In genomic region chr3:27425896-27426565, GRCh38 we compare ENCODE assay signal across 24 cellular contexts.
"Had no signal": no experiment of that assay in that cellular context is flagged by ENCODE, and none has a peak within 500 bp of the region (broad histone marks: within the 10 kb centered on the region; RNA-seq: fewer than 3 reads in every experiment).

No MANE protein-coding gene starts in this region.

- H3K27me3 Mint-ChIP-seq: activated CD4-positive, alpha-beta T cell treated with anti-CD3 and anti-CD28 coated beads, Interleukin-2, amount 10 ng/mL, durations not matched to agents 7 days and 5 days; activated naive CD8-positive, alpha-beta T cell treated with anti-CD3 and anti-CD28 coated beads, Interleukin-2, amount 50 U/mL, for 24 hours; type B pancreatic cell had no signal

- H3K4me1 Mint-ChIP-seq: activated naive CD8-positive, alpha-beta T cell treated with anti-CD3 and anti-CD28 coated beads, Interleukin-2, amount 50 U/mL, for 24 hours had no signal

- H3K27ac ChIP-seq: brain microvascular endothelial cell, dorsolateral prefrontal cortex, hepatocyte, skin epidermis, stomach, testis had no signal

- DNase-seq: activated CD4-positive, alpha-beta T cell treated with anti-CD3 and anti-CD28 coated beads, Interleukin-2, amount 10 ng/mL, durations not matched to agents 7 days and 5 days; activated CD4-positive, CD25-positive, alpha-beta regulatory T cell; activated CD8-positive, alpha-beta memory T cell treated with anti-CD3 and anti-CD28 coated beads, Interleukin-2, amount 50 U/mL, for 48 hours; activated CD8-positive, alpha-beta T cell treated with anti-CD3 and anti-CD28 coated beads, Interleukin-2, amount 10 ng/mL, durations not matched to agents 7 days and 5 days; activated naive CD4-positive, alpha-beta T cell treated with anti-CD3 and anti-CD28 coated beads for 36 hours; activated naive CD8-positive, alpha-beta T cell treated with anti-CD3 and anti-CD28 coated beads, Interleukin-2, amount 50 U/mL, for 24 hours; aorta; brain microvascular endothelial cell; central memory CD4-positive, alpha-beta T cell; dorsolateral prefrontal cortex; foreskin fibroblast; midbrain; occipital lobe; right cardiac atrium; stimulated activated CD4-positive, alpha-beta T cell treated with anti-CD3 and anti-CD28 coated beads, Interleukin-15, amount 100 ng/mL, for 24 hours; stimulated activated CD4-positive, alpha-beta T cell treated with anti-CD3 and anti-CD28 coated beads, Interleukin-2, amount 100 ng/mL, for 48 hours; stomach; T-helper 9 cell; testis had no signal

- FAIRE-seq: colon, islet of Langerhans had no signal

- H3K4me3 Mint-ChIP-seq: activated CD4-positive, alpha-beta T cell treated with anti-CD3 and anti-CD28 coated beads, Interleukin-2, amount 10 ng/mL, durations not matched to agents 7 days and 5 days; activated CD8-positive, alpha-beta T cell treated with anti-CD3 and anti-CD28 coated beads, Interleukin-2, amount 10 ng/mL, durations not matched to agents 7 days and 5 days; activated naive CD4-positive, alpha-beta T cell treated with anti-CD3 and anti-CD28 coated beads for 36 hours; activated naive CD8-positive, alpha-beta T cell treated with anti-CD3 and anti-CD28 coated beads, Interleukin-2, amount 50 U/mL, for 24 hours; type B pancreatic cell had no signal

- H3K9me3 ChIP-seq: stomach, testis had no signal

- H3K4me1 ChIP-seq: testis had no signal

- ATAC-seq: activated CD8-positive, alpha-beta T cell treated with anti-CD3 and anti-CD28 coated beads, Interleukin-2, amount 10 ng/mL, durations not matched to agents 7 days and 5 days; activated naive CD8-positive, alpha-beta T cell treated with anti-CD3 and anti-CD28 coated beads, Interleukin-2, amount 50 U/mL, for 24 hours; right cardiac atrium had no signal

- H3K27ac Mint-ChIP-seq: activated CD4-positive, alpha-beta T cell treated with anti-CD3 and anti-CD28 coated beads, Interleukin-2, amount 10 ng/mL, durations not matched to agents 7 days and 5 days; activated CD8-positive, alpha-beta T cell treated with anti-CD3 and anti-CD28 coated beads, Interleukin-2, amount 10 ng/mL, durations not matched to agents 7 days and 5 days; activated naive CD4-positive, alpha-beta T cell treated with anti-CD3 and anti-CD28 coated beads for 36 hours; activated naive CD8-positive, alpha-beta T cell treated with anti-CD3 and anti-CD28 coated beads, Interleukin-2, amount 50 U/mL, for 24 hours; type B pancreatic cell had no signal

- H3K9me3 Mint-ChIP-seq: activated CD4-positive, alpha-beta T cell treated with anti-CD3 and anti-CD28 coated beads, Interleukin-2, amount 10 ng/mL, durations not matched to agents 7 days and 5 days; activated naive CD4-positive, alpha-beta T cell treated with anti-CD3 and anti-CD28 coated beads for 36 hours; activated naive CD8-positive, alpha-beta T cell treated with anti-CD3 and anti-CD28 coated beads, Interleukin-2, amount 50 U/mL, for 24 hours; type B pancreatic cell had no signal

- H3K4me3 ChIP-seq: dorsolateral prefrontal cortex, hepatocyte, skin epidermis, stomach, testis had no signal

- H3K4me2 ChIP-seq: hepatocyte had no signal
